Comparison of ENCODE assay signal across 9 cellular contexts in genomic region chr6:99189823-99190721, GRCh38.
DNase-seq lines count a peak whose midpoint lies in the region; ATAC-seq lines count a peak whose summit lies in the region.
"Had no signal": no experiment of that assay in that cellular context is flagged by ENCODE, and none has a peak within 500 bp of the region (broad histone marks: within the 10 kb centered on the region; RNA-seq: fewer than 3 reads in every experiment).

No MANE protein-coding gene starts in this region.

- no peak overlapping the region for H3K27ac Mint-ChIP-seq in stimulated activated memory B cell treated with anti-CD40 and anti-IgM and Interleukin-4, amounts not matched to agents 10 μg/mL and 1 μg/mL and 100 μg/mL, for 72 hours
- H3K27ac Mint-ChIP-seq: stimulated activated naive CD8-positive, alpha-beta T cell treated with anti-CD3 and anti-CD28 coated beads, Interleukin-15, Interleukin-2, amounts not matched to agents 100 ng/mL and 50 ng/mL, for 24 hours had no signal

- ATAC-seq in GM21529 (IDR thresholded peaks at IDR 0.05; ENCODE audit: unreplicated experiment) (peak; percentile 98), HG03159 (IDR thresholded peaks at IDR 0.05; ENCODE audit: unreplicated experiment) (peak; percentile 97)
- peak; percentile 77 for ATAC-seq in stimulated activated memory B cell treated with anti-CD40 and anti-IgM and Interleukin-4, amounts not matched to agents 10 μg/mL and 1 μg/mL and 100 μg/mL, for 72 hours

- DNase-seq in activated effector memory CD4-positive, alpha-beta T cell treated with anti-CD3 and anti-CD28 coated beads, Interleukin-2, amount 50 U/mL, for 16 hours: peak; percentile 62
- no peak for DNase-seq in activated effector memory CD4-positive, alpha-beta T cell treated with Interleukin-2 at 50 U/mL for 16 hours
- DNase-seq in activated gamma-delta T cell treated with Interleukin-2 at 50 U/mL for 16 hours: no peak
- DNase-seq in LoVo (ENCODE audit: low spot score): no peak
- DNase-seq in NCI-H1417 treated with DMSO at 0.1 percent for 48 hours (lab: John Stamatoyannopoulos, UW): no peak

- no peaks in the 10 kb centered on the region for H3K36me3 Mint-ChIP-seq in stimulated activated memory B cell treated with anti-CD40 and anti-IgM and Interleukin-4, amounts not matched to agents 10 μg/mL and 1 μg/mL and 100 μg/mL, for 72 hours

- peaks cover 8% of the 10 kb centered on the region for H3K4me1 Mint-ChIP-seq in stimulated activated memory B cell treated with anti-CD40 and anti-IgM and Interleukin-4, amounts not matched to agents 10 μg/mL and 1 μg/mL and 100 μg/mL, for 72 hours

- peaks cover 6% of the 10 kb centered on the region for H3K27me3 Mint-ChIP-seq in stimulated activated memory B cell treated with anti-CD40 and anti-IgM and Interleukin-4, amounts not matched to agents 10 μg/mL and 1 μg/mL and 100 μg/mL, for 72 hours

- peaks cover 3% of the 10 kb centered on the region for H3K9me3 Mint-ChIP-seq in stimulated activated memory B cell treated with anti-CD40 and anti-IgM and Interleukin-4, amounts not matched to agents 10 μg/mL and 1 μg/mL and 100 μg/mL, for 72 hours

- H3K4me3 Mint-ChIP-seq in stimulated activated memory B cell treated with anti-CD40 and anti-IgM and Interleukin-4, amounts not matched to agents 10 μg/mL and 1 μg/mL and 100 μg/mL, for 72 hours: no peak overlapping the region
- H3K4me3 Mint-ChIP-seq: stimulated activated naive CD8-positive, alpha-beta T cell treated with anti-CD3 and anti-CD28 coated beads, Interleukin-15, Interleukin-2, amounts not matched to agents 100 ng/mL and 50 ng/mL, for 24 hours had no signal
